27 cellular contexts compared by ENCODE assay signal in the genomic region with DNA sequence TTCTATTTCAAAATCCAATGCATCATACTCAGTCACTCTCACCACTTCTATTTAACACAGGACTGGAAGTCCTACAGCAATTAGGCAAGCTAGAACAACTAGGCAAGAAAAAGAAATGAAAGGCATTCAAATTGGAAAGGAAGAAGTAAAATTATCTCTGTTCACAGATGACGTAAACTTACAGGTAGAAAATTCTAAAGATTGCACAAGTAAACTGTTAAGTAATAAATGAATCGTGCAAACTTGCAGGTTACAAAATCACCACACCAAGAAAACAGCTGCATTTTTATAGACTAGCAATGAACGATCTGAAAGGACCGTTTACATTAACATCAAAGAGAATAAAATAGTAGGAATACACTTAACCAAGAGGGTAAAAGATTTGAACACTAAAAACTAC.
"Had no signal": no experiment of that assay in that cellular context is flagged by ENCODE, and none has a peak within 500 bp of the region (broad histone marks: within the 10 kb centered on the region; RNA-seq: fewer than 3 reads in every experiment).

No MANE protein-coding gene starts in this region.

- H3K27me3 ChIP-seq: pancreas, stomach, testis, thyroid gland, transverse colon, upper lobe of left lung, vagina had no signal

- FAIRE-seq: pancreas had no signal

- H3K4me1 ChIP-seq: pancreas, prostate gland, stomach, testis, transverse colon, upper lobe of left lung, vagina had no signal

- DNase-seq: islet precursor cell; left ventricle myocardium inferior; midbrain; mucosa of descending colon; naive thymus-derived CD4-positive, alpha-beta T cell; nucleus accumbens; pancreas; posterior cingulate gyrus; retina; right cardiac atrium; stimulated activated CD4-positive, alpha-beta T cell treated with anti-CD3 and anti-CD28 coated beads, Interleukin-12 subunit alpha, Interleukin-12 subunit beta, amount 100 ng/mL, for 4 hours; stimulated activated CD4-positive, alpha-beta T cell treated with anti-CD3 and anti-CD28 coated beads, Interleukin-15, amount 100 ng/mL, for 24 hours; stimulated activated CD4-positive, alpha-beta T cell treated with anti-CD3 and anti-CD28 coated beads, Interleukin-2, amount 100 ng/mL, for 24 hours; stimulated activated CD4-positive, alpha-beta T cell treated with anti-CD3 and anti-CD28 coated beads, Interleukin-4, amount 100 ng/mL, for 1 hour; stimulated activated naive B cell treated with anti-CD40 and anti-IgM and Interleukin-4, amounts not matched to agents 10 μg/mL and 1 μg/mL and 100 μg/mL, for 72 hours; stimulated activated naive CD8-positive, alpha-beta T cell treated with anti-CD3 and anti-CD28 coated beads, Interleukin-15, Interleukin-2, amounts not matched to agents 100 U/mL and 50 U/mL, for 24 hours; stomach; testis; thyroid gland; transverse colon; upper lobe of left lung had no signal

- ATAC-seq: mucosa of descending colon; naive thymus-derived CD4-positive, alpha-beta T cell; natural killer cell treated with Interleukin-12 subunit alpha and Interleukin-12 subunit beta and Interleukin-15 and Interleukin-18, amount 100 ng/mL, for 72 hours; pancreas; right cardiac atrium; sciatic nerve; stimulated activated naive B cell treated with anti-CD40 and anti-IgM and Interleukin-4, amounts not matched to agents 10 μg/mL and 1 μg/mL and 100 μg/mL, for 72 hours; stimulated activated naive CD8-positive, alpha-beta T cell treated with anti-CD3 and anti-CD28 coated beads, Interleukin-15, Interleukin-2, amounts not matched to agents 100 U/mL and 50 U/mL, for 24 hours had no signal

- H3K4me3 ChIP-seq: left ventricle myocardium inferior, lung, mucosa of descending colon, pancreas, prostate gland, skin epidermis, stomach, testis, thyroid gland, transverse colon, upper lobe of left lung, vagina had no signal

- H3K27ac ChIP-seq: left ventricle myocardium inferior, pancreas, prostate gland, skin epidermis, stomach, testis, thyroid gland, transverse colon, upper lobe of left lung, vagina had no signal

- H3K36me3 ChIP-seq: left ventricle myocardium inferior, pancreas, prostate gland, stomach, thyroid gland, transverse colon, upper lobe of left lung, vagina had no signal

- H3K9me3 ChIP-seq: left ventricle myocardium inferior, mucosa of descending colon, pancreas, prostate gland, stomach, testis, thyroid gland, transverse colon, upper lobe of left lung, vagina had no signal
